ENCODE assay signal across 8 cellular contexts in genomic region chr2:208265371-208265806, GRCh38.
DNase-seq lines count a peak whose midpoint lies in the region; ATAC-seq lines count a peak whose summit lies in the region.

No MANE protein-coding gene starts in this region.

- H3K36me3 Mint-ChIP-seq in T-helper 2 cell treated with Interferon-gamma antibody and Interleukin-4, amounts not matched to agents 5 μg/mL and 100 μg/mL, for 36 hours (ENCODE audit: low read depth) = peaks cover 19% of the 10 kb centered on the region
- H3K36me3 Mint-ChIP-seq in central memory CD8-positive, alpha-beta T cell (ENCODE audit: insufficient read depth) = peaks cover 11% of the 10 kb centered on the region

- no peaks in the 10 kb centered on the region for H3K27me3 Mint-ChIP-seq in T-helper 2 cell treated with Interferon-gamma antibody and Interleukin-4, amounts not matched to agents 5 μg/mL and 100 μg/mL, for 36 hours (ENCODE audit: low read depth)
- no peaks in the 10 kb centered on the region for H3K27me3 Mint-ChIP-seq in central memory CD8-positive, alpha-beta T cell

- peak overlapping the region; percentile 96 for H3K27ac Mint-ChIP-seq in T-helper 2 cell treated with Interferon-gamma antibody and Interleukin-4, amounts not matched to agents 5 μg/mL and 100 μg/mL, for 36 hours
- peak overlapping the region; percentile 95 for H3K27ac Mint-ChIP-seq in central memory CD8-positive, alpha-beta T cell (ENCODE audit: low read depth)

- peak; percentile 34 for ATAC-seq in GM19463 (IDR thresholded peaks at IDR 0.05; ENCODE audit: unreplicated experiment)
- peak; percentile 42 for ATAC-seq in HG03520 (IDR thresholded peaks at IDR 0.05; ENCODE audit: unreplicated experiment)
- ATAC-seq in central memory CD8-positive, alpha-beta T cell (replicated peaks; ENCODE audit: extremely low read depth, poor library complexity, severe bottlenecking) = peak; percentile 68

- peak overlapping the region; percentile 90 for H3K4me3 Mint-ChIP-seq in T-helper 2 cell treated with Interferon-gamma antibody and Interleukin-4, amounts not matched to agents 5 μg/mL and 100 μg/mL, for 36 hours
- peak overlapping the region; percentile 96 for H3K4me3 Mint-ChIP-seq in central memory CD8-positive, alpha-beta T cell

- H3K9me3 Mint-ChIP-seq in T-helper 2 cell treated with Interferon-gamma antibody and Interleukin-4, amounts not matched to agents 5 μg/mL and 100 μg/mL, for 36 hours = peaks cover 4% of the 10 kb centered on the region
- H3K9me3 Mint-ChIP-seq in central memory CD8-positive, alpha-beta T cell = no peaks in the 10 kb centered on the region

- DNase-seq in ELF-1 (ENCODE audit: low read depth, low spot score) (peak; percentile 43), left kidney (ENCODE audit: low read depth, low spot score) (peak; percentile 77), NCI-H1105 treated with DMSO at 0.1 percent for 48 hours (lab: John Stamatoyannopoulos, UW) (no peak)
- DNase-seq in T-helper 2 cell treated with Interferon-gamma antibody and Interleukin-4, amounts not matched to agents 5 μg/mL and 100 μg/mL, for 36 hours (ENCODE audit: low spot score) = peak; percentile 24
- peak in 1 of 2 donors; percentile 44 for DNase-seq in central memory CD8-positive, alpha-beta T cell (ENCODE audit: low spot score in 2 of 2)
- peak; percentile 20 to 29 for DNase-seq in stimulated activated CD4-positive, alpha-beta T cell treated with anti-CD3 and anti-CD28 coated beads, Interleukin-4, amount 100 ng/mL, for 4 hours

- H3K4me1 Mint-ChIP-seq in T-helper 2 cell treated with Interferon-gamma antibody and Interleukin-4, amounts not matched to agents 5 μg/mL and 100 μg/mL, for 36 hours (ENCODE audit: low read depth) = peaks cover 42% of the 10 kb centered on the region
- peaks cover 36% of the 10 kb centered on the region for H3K4me1 Mint-ChIP-seq in central memory CD8-positive, alpha-beta T cell
